1 cellular context compared by ENCODE assay signal in genomic region chr7:80942261-80943041, GRCh38.
TF ChIP-seq lines count a peak whose summit lies in the region.

No MANE protein-coding gene starts in this region.

TF ChIP-seq in SK-N-SH, 30 proteins besides CTCF, POLR2A, EP300 and RAD21 (continued from another document):
- TF ChIP-seq USF2 (IDR thresholded peaks at IDR 0.05; ENCODE audit: borderline replicate concordance, low read depth, low read length) (no peak), ELF1 (IDR thresholded peaks at IDR 0.05) (peak; percentile 61; the same call in 1 of the 2 replicates), YY1 (IDR thresholded peaks at IDR 0.05; ENCODE audit: low read depth) (peak; percentile 52; the same call in 1 of the 2 replicates), RXRA (IDR thresholded peaks at IDR 0.05; ENCODE audit: borderline replicate concordance, low read depth) (peak; percentile 94), RCOR1 (IDR thresholded peaks at IDR 0.05; ENCODE audit: low read length) (0 out of 2 replicates have a peak, but pooled peaks have one; percentile 19), TAF1 (IDR thresholded peaks at IDR 0.05; ENCODE audit: borderline replicate concordance, low read depth, low read length) (no peak; the same call in 1 of the 2 replicates), SIN3A (IDR thresholded peaks at IDR 0.05; ENCODE audit: borderline replicate concordance, low read depth, low read length) (peak; percentile 86; the same call in 1 of the 2 replicates), USF1 (IDR thresholded peaks at IDR 0.05; ENCODE audit: borderline replicate concordance, low read depth) (0 out of 2 replicates have a peak, but pooled peaks have one; percentile 41), POLR2AphosphoS5 (IDR thresholded peaks at IDR 0.05; ENCODE audit: low read depth, low read length) (peak; percentile 56; the same call in 1 of the 2 replicates), GATA2 (CRISPR knock-in tag; IDR thresholded peaks at IDR 0.05) (no peak), TEAD4 (IDR thresholded peaks at IDR 0.05; ENCODE audit: borderline replicate concordance, insufficient read depth) (peak; percentile 97), RFX5 (IDR thresholded peaks at IDR 0.05; ENCODE audit: low read length) (no peak), ZBTB33 (IDR thresholded peaks at IDR 0.05; ENCODE audit: borderline replicate concordance, low read depth) (0 out of 2 replicates have a peak, but pooled peaks have one; percentile 62)
